14 cellular contexts compared by ENCODE assay signal in genomic region chr16:67156146-67156844, GRCh38. TPM values are rescaled to one million over a fixed set of nuclear protein-coding genes. Genes with fewer than 3 reads are reported as not detected.
DNase-seq lines count a peak whose midpoint lies in the region; ATAC-seq, FAIRE-seq and TF ChIP-seq lines count a peak whose summit lies in the region.
"Had no signal": no experiment of that assay in that cellular context is flagged by ENCODE, and none has a peak within 500 bp of the region (broad histone marks: within the 10 kb centered on the region; RNA-seq: fewer than 3 reads in every experiment).

No MANE protein-coding gene starts in this region.

- TF ChIP-seq EP300 in HepG2 (IDR thresholded peaks at IDR 0.05; ENCODE audit: low read depth in 2 of 2, low read length in 2 of 2) (no peak), HepG2 (CRISPR knock-in tag; IDR thresholded peaks at IDR 0.05; ENCODE audit: borderline replicate concordance) (no peak)

- H4K20me1 ChIP-seq in HepG2 (ENCODE audit: insufficient read depth, low read length) = no peaks in the 10 kb centered on the region

- 37% methylated on average over 15 of the region's 15 CpGs for WGBS in HepG2 (ENCODE audit: low lambda C conversion rate)
- WGBS in right lobe of liver (ENCODE audit: insufficient coverage, low coverage, low lambda C conversion rate, missing lambda C conversion rate) = 15% methylated on average over 6 of the region's 15 CpGs

- no TSS peak for BruUV-seq in HepG2 (replicated peaks; lab: Mats Ljungman, UMichigan)

- CTCF ChIA-PET in HepG2 (lab: Yijun Ruan, JAX; ENCODE audit: low intra/inter-chr PET ratio, low total read pairs) = interaction anchor here (0.9 to 2.4 kb wide), 4 partner anchors 47 to 179 kb away, joined by 3 to 28 read pairs (median 18); partner anchors contain the start of gene PHAF1

- H3K27ac ChIP-seq in HepG2 (ENCODE audit: extremely low read length, insufficient read depth, low read length) (no peak overlapping the region), right lobe of liver (no peak overlapping the region), RWPE2 (ENCODE audit: poor library complexity, severe bottlenecking) (no peak overlapping the region)
- H3K27ac ChIP-seq: right atrium auricular region had no signal

- no peak for ATAC-seq in HepG2
- no peak for ATAC-seq in right lobe of liver
- ATAC-seq in RWPE2 (ENCODE audit: low read depth) = no peak
- ATAC-seq in omental fat pad (ENCODE audit: low FRiP score) = no peak

- POLR2A ChIA-PET in HepG2 (lab: Yijun Ruan, JAX) = interaction anchor here (1.4 to 1.8 kb wide), 2 partner anchors 31 to 44 kb away, joined by 3 to 21 read pairs; no protein-coding TSS in a partner anchor

- DNase-seq in HepG2 (ENCODE audit: low spot score) (no peak), right lobe of liver (no peak), RWPE2 (ENCODE audit: low spot score) (peak; percentile 49), GM19239 (ENCODE audit: insufficient read length, low spot score) (no peak), NCI-H187 (lab: John Stamatoyannopoulos, UW) (no peak), omental fat pad (ENCODE audit: low spot score) (no peak), NCI-H1930 (lab: John Stamatoyannopoulos, UW) (no peak)
- DNase-seq: activated CD4-positive, CD25-positive, alpha-beta regulatory T cell; NCI-H2029 treated with DMSO at 0.1 percent for 48 hours; NCI-H69; nephron progenitor cell; stimulated activated CD4-positive, alpha-beta T cell treated with anti-CD3 and anti-CD28 coated beads, Interleukin-2, amount 100 ng/mL, for 24 hours had no signal

- H3K36me3 ChIP-seq in HepG2 (replicated peaks in 1 of 2; ENCODE audit: control insufficient read depth in 1 of 2, insufficient read depth in 2 of 2, low read length in 2 of 2) = no peaks in the 10 kb centered on the region
- no peaks in the 10 kb centered on the region for H3K36me3 ChIP-seq in right lobe of liver
- no peaks in the 10 kb centered on the region for H3K36me3 ChIP-seq in RWPE2 (ENCODE audit: low read depth)
- H3K36me3 ChIP-seq in iPS-15b (ENCODE audit: control insufficient read depth, insufficient read depth, low read length) = no peaks in the 10 kb centered on the region
- H3K36me3 ChIP-seq: right atrium auricular region had no signal

- H3K4me1 ChIP-seq in HepG2 (ENCODE audit: insufficient read depth, low read length) (peaks cover 48% of the 10 kb centered on the region), right lobe of liver (peaks cover 0 to 18% (median 5%) of the 10 kb centered on the region in 4 donors), RWPE2 (ENCODE audit: insufficient read depth, poor library complexity, severe bottlenecking) (no peaks in the 10 kb centered on the region), iPS-15b (ENCODE audit: control insufficient read depth, insufficient read depth, low read length) (no peaks in the 10 kb centered on the region)

- H3K4me2 ChIP-seq in HepG2 (ENCODE audit: low read depth, low read length) = peak overlapping the region; percentile 59

- intact Hi-C loops in HepG2 (cut with micrococcal nuclease; ENCODE audit: unreplicated experiment) = loop anchor here (5.0 to 10.0 kb wide), 2 partner anchors 199 to 261 kb away; no protein-coding TSS in a partner anchor
- intact Hi-C loops in right lobe of liver (cut with DNase I) = loop anchor here (5.0 to 10.0 kb wide), 4 partner anchors 51 to 184 kb away; partner anchors contain the start of gene PHAF1 (in 1 of the 2)

- H3K79me2 ChIP-seq in HepG2 (ENCODE audit: insufficient read depth, low read length) = no peaks in the 10 kb centered on the region

- in situ Hi-C loops in HepG2 (cut with HindIII; ENCODE audit: extremely low pct_ligation_motif_present, low pct_unique_long_range_greater_than_20kb) = loop anchor here (5.0 kb wide), 2 partner anchors 139 to 179 kb away; no protein-coding TSS in a partner anchor

- H3K4me3 ChIP-seq in HepG2 (replicated peaks in 1 of 3; ENCODE audit: insufficient read depth in 1 of 3, low read depth in 2 of 3, low read length in 3 of 3) (peak overlapping the region; percentile 2 to 64 (median 18); a peak in 3 of 6 replicates), right lobe of liver (no peak overlapping the region), RWPE2 (ENCODE audit: severe bottlenecking) (no peak overlapping the region), iPS-15b (ENCODE audit: low read depth, low read length) (peak overlapping the region; percentile 18)
- H3K4me3 ChIP-seq: right atrium auricular region had no signal

- no peaks in the 10 kb centered on the region for H3K9me3 ChIP-seq in HepG2 (ENCODE audit: low read length)
- no peaks in the 10 kb centered on the region for H3K9me3 ChIP-seq in right lobe of liver
- H3K9me3 ChIP-seq in RWPE2 (ENCODE audit: severe bottlenecking) = no peaks in the 10 kb centered on the region
- H3K9me3 ChIP-seq in iPS-15b (ENCODE audit: control insufficient read depth, insufficient read depth, low read length) = no peaks in the 10 kb centered on the region
- H3K9me3 ChIP-seq: right atrium auricular region had no signal

- TF ChIP-seq POLR2A in HepG2 (IDR thresholded peaks at IDR 0.05; ENCODE audit: insufficient read depth in 1 of 2, low read depth in 2 of 2, low read length in 2 of 2) = no peak
- no peak for TF ChIP-seq POLR2A in right lobe of liver (IDR thresholded peaks at IDR 0.05)

- TF ChIP-seq CTCF in HepG2 (CRISPR knock-in tag; IDR thresholded peaks at IDR 0.05) (peak; percentile 33; the same call in 1 of the 2 replicates), right lobe of liver (IDR thresholded peaks at IDR 0.05) (no peak), RWPE2 (IDR thresholded peaks at IDR 0.05; ENCODE audit: poor library complexity, severe bottlenecking) (no peak), omental fat pad (IDR thresholded peaks at IDR 0.05) (no peak)

- H2AFZ ChIP-seq in HepG2 (ENCODE audit: low read length) = no peak overlapping the region

- H3K27me3 ChIP-seq in HepG2 (ENCODE audit: control insufficient read depth in 1 of 2, insufficient read depth in 2 of 2, low read length in 2 of 2) (peaks cover 4% of the 10 kb centered on the region in 2 experiments; a peak in 2 of 5 replicates), right lobe of liver (no peaks in the 10 kb centered on the region), RWPE2 (ENCODE audit: insufficient read depth, poor library complexity, severe bottlenecking) (no peaks in the 10 kb centered on the region), iPS-15b (ENCODE audit: control insufficient read depth, insufficient read depth, low read length) (peaks cover 95% of the 10 kb centered on the region)
- H3K27me3 ChIP-seq: right atrium auricular region had no signal

- no peak for FAIRE-seq in HepG2 (lab: Jason Lieb, UNC)
- FAIRE-seq in GM19239 (lab: Jason Lieb, UNC) = no peak

- no peak for TF ChIP-seq RAD21 in HepG2 (CRISPR knock-in tag; IDR thresholded peaks at IDR 0.05)

- no peak overlapping the region for H3K9ac ChIP-seq in HepG2 (ENCODE audit: insufficient read depth, low read depth, low read length)
- no peak overlapping the region for H3K9ac ChIP-seq in iPS-15b (ENCODE audit: low read depth, low read length)

RNA-seq across cellular contexts. Expression of gene TRADD, which starts 3.4 kb away (rescaled TPM):
- total RNA-seq in HepG2 (2016; rRNA removed; fragmentation: Illumina TruSeq; extraction: Trizol) = 6.2 and 7.8 TPM in 2 replicates
- 3.2 TPM in 2 replicates for total RNA-seq in HepG2 (2016; cell fraction: cytosol; rRNA removed; fragmentation: Illumina TruSeq; extraction: Trizol; ENCODE audit: low read depth)
- total RNA-seq in HepG2 (2016; cell fraction: insoluble cytoplasmic fraction; rRNA removed; fragmentation: Illumina TruSeq; extraction: Trizol) = 6.8 and 9.0 TPM in 2 replicates
- 4.6 and 4.9 TPM in 2 replicates for total RNA-seq in HepG2 (2016; cell fraction: membrane; rRNA removed; fragmentation: Illumina TruSeq; extraction: Trizol)
- total RNA-seq in HepG2 (2016; cell fraction: nucleus; rRNA removed; fragmentation: Illumina TruSeq; extraction: Trizol) = 4.8 and 4.9 TPM in 2 replicates
- polyA plus RNA-seq in HepG2 (2011; rRNA removed) = 8.2 and 10.3 TPM in 2 replicates
- 9.8 and 13.8 TPM in 2 replicates for polyA plus RNA-seq in HepG2 (2011; cell fraction: cytosol; rRNA removed)
- 22.9 and 28.2 TPM in 2 replicates for polyA plus RNA-seq in HepG2 (2011; cell fraction: nucleus; rRNA removed)
- 5.3 TPM in 2 replicates for polyA plus RNA-seq in HepG2 (2012)
- polyA plus RNA-seq in HepG2 (2016; cell fraction: cytosol; fragmentation: Illumina TruSeq; extraction: Trizol; ENCODE audit: low read depth) = 3.1 and 3.6 TPM in 2 replicates
- 5.3 and 5.9 TPM in 2 replicates for polyA plus RNA-seq in HepG2 (2016; cell fraction: insoluble cytoplasmic fraction; fragmentation: Illumina TruSeq; extraction: Trizol; ENCODE audit: low read depth)
- 3.2 and 3.8 TPM in 2 replicates for polyA plus RNA-seq in HepG2 (2016; cell fraction: membrane; fragmentation: Illumina TruSeq; extraction: Trizol; ENCODE audit: low read depth)
- polyA plus RNA-seq in HepG2 (2016; cell fraction: nucleus; fragmentation: Illumina TruSeq; extraction: Trizol; ENCODE audit: insufficient read depth, low read depth) = 11.5 and 13.8 TPM in 2 replicates
- polyA minus RNA-seq in HepG2 (2011; rRNA and poly(A)+ RNA removed; ENCODE audit: low replicate concordance) = 3.4 and 5.6 TPM in 2 replicates
- polyA minus RNA-seq in HepG2 (2011; cell fraction: cytosol; rRNA and poly(A)+ RNA removed) = 4.1 and 5.0 TPM in 2 replicates
- polyA minus RNA-seq in HepG2 (2011; cell fraction: nucleus; rRNA and poly(A)+ RNA removed) = 5.0 TPM in 2 replicates
- total RNA-seq in right lobe of liver = 10 to 100 TPM in 4 of 6 experiments, 1 to 10 TPM in 2; 9.5 to 16.3 (median 10.6) TPM
- total RNA-seq in omental fat pad = 10 to 100 TPM; 25.3 to 32.5 (median 28.9) TPM

RNA-seq across cellular contexts. Expression of gene FBXL8, which starts 3.5 kb away (rescaled TPM):
- total RNA-seq in HepG2 (2016; rRNA removed; fragmentation: Illumina TruSeq; extraction: Trizol) = 1.5 and 3.9 TPM in 2 replicates
- 0.81 and 0.88 TPM in 2 replicates for total RNA-seq in HepG2 (2016; cell fraction: cytosol; rRNA removed; fragmentation: Illumina TruSeq; extraction: Trizol; ENCODE audit: low read depth)
- 1.2 and 3.5 TPM in 2 replicates for total RNA-seq in HepG2 (2016; cell fraction: insoluble cytoplasmic fraction; rRNA removed; fragmentation: Illumina TruSeq; extraction: Trizol)
- 1.9 and 2.3 TPM in 2 replicates for total RNA-seq in HepG2 (2016; cell fraction: membrane; rRNA removed; fragmentation: Illumina TruSeq; extraction: Trizol)
- total RNA-seq in HepG2 (2016; cell fraction: nucleus; rRNA removed; fragmentation: Illumina TruSeq; extraction: Trizol) = 4.6 and 4.8 TPM in 2 replicates
- polyA plus RNA-seq in HepG2 (2011; rRNA removed) = 9.3 and 10.9 TPM in 2 replicates
- 3.2 and 6.0 TPM in 2 replicates for polyA plus RNA-seq in HepG2 (2011; cell fraction: cytosol; rRNA removed)
- polyA plus RNA-seq in HepG2 (2011; cell fraction: nucleus; rRNA removed) = 173 and 222 TPM in 2 replicates
- polyA plus RNA-seq in HepG2 (2012) = 5.8 and 7.5 TPM in 2 replicates
- 0.17 and 0.29 TPM in 2 replicates for polyA plus RNA-seq in HepG2 (2016; cell fraction: cytosol; fragmentation: Illumina TruSeq; extraction: Trizol; ENCODE audit: low read depth)
- 2.0 and 2.2 TPM in 2 replicates for polyA plus RNA-seq in HepG2 (2016; cell fraction: insoluble cytoplasmic fraction; fragmentation: Illumina TruSeq; extraction: Trizol; ENCODE audit: low read depth)
- polyA plus RNA-seq in HepG2 (2016; cell fraction: membrane; fragmentation: Illumina TruSeq; extraction: Trizol; ENCODE audit: low read depth) = 0.58 and 0.92 TPM in 2 replicates
- 9.5 and 16.0 TPM in 2 replicates for polyA plus RNA-seq in HepG2 (2016; cell fraction: nucleus; fragmentation: Illumina TruSeq; extraction: Trizol; ENCODE audit: insufficient read depth, low read depth)
- 4.6 and 9.2 TPM in 2 replicates for polyA minus RNA-seq in HepG2 (2011; rRNA and poly(A)+ RNA removed; ENCODE audit: low replicate concordance)
- polyA minus RNA-seq in HepG2 (2011; cell fraction: cytosol; rRNA and poly(A)+ RNA removed) = 2.9 and 3.2 TPM in 2 replicates
- polyA minus RNA-seq in HepG2 (2011; cell fraction: nucleus; rRNA and poly(A)+ RNA removed) = 19.1 and 22.3 TPM in 2 replicates
- total RNA-seq in right lobe of liver = 10 to 100 TPM in 4 of 6 experiments, 1 to 10 TPM in 2; 6.1 to 15.0 (median 11.6) TPM
- 10 to 100 TPM; 12.8 to 24.7 (median 15.9) TPM for total RNA-seq in omental fat pad

RNA-seq across cellular contexts. Expression of gene B3GNT9, which starts 5.5 kb away (rescaled TPM):
- total RNA-seq in HepG2 (2016; rRNA removed; fragmentation: Illumina TruSeq; extraction: Trizol) = 1.5 and 3.1 TPM in 2 replicates
- total RNA-seq in HepG2 (2016; cell fraction: cytosol; rRNA removed; fragmentation: Illumina TruSeq; extraction: Trizol; ENCODE audit: low read depth) = 0.61 and 0.79 TPM in 2 replicates
- 1.5 and 2.9 TPM in 2 replicates for total RNA-seq in HepG2 (2016; cell fraction: insoluble cytoplasmic fraction; rRNA removed; fragmentation: Illumina TruSeq; extraction: Trizol)
- 1.8 and 2.1 TPM in 2 replicates for total RNA-seq in HepG2 (2016; cell fraction: membrane; rRNA removed; fragmentation: Illumina TruSeq; extraction: Trizol)
- 1.8 and 2.5 TPM in 2 replicates for total RNA-seq in HepG2 (2016; cell fraction: nucleus; rRNA removed; fragmentation: Illumina TruSeq; extraction: Trizol)
- 1.2 and 1.5 TPM in 2 replicates for polyA plus RNA-seq in HepG2 (2011; rRNA removed)
- 1.4 and 1.9 TPM in 2 replicates for polyA plus RNA-seq in HepG2 (2011; cell fraction: cytosol; rRNA removed)
- polyA plus RNA-seq in HepG2 (2011; cell fraction: nucleus; rRNA removed) = 2.0 and 2.5 TPM in 2 replicates
- polyA plus RNA-seq in HepG2 (2012) = 0.80 and 0.82 TPM in 2 replicates
- polyA plus RNA-seq in HepG2 (2016; cell fraction: cytosol; fragmentation: Illumina TruSeq; extraction: Trizol; ENCODE audit: low read depth) = 0.38 and 0.54 TPM in 2 replicates
- polyA plus RNA-seq in HepG2 (2016; cell fraction: insoluble cytoplasmic fraction; fragmentation: Illumina TruSeq; extraction: Trizol; ENCODE audit: low read depth) = 1.9 and 2.0 TPM in 2 replicates
- polyA plus RNA-seq in HepG2 (2016; cell fraction: membrane; fragmentation: Illumina TruSeq; extraction: Trizol; ENCODE audit: low read depth) = 1.3 and 1.7 TPM in 2 replicates
- 4.0 and 4.3 TPM in 2 replicates for polyA plus RNA-seq in HepG2 (2016; cell fraction: nucleus; fragmentation: Illumina TruSeq; extraction: Trizol; ENCODE audit: insufficient read depth, low read depth)
- 2.8 and 8.7 TPM in 2 replicates for polyA minus RNA-seq in HepG2 (2011; rRNA and poly(A)+ RNA removed; ENCODE audit: low replicate concordance)
- polyA minus RNA-seq in HepG2 (2011; cell fraction: cytosol; rRNA and poly(A)+ RNA removed) = 0.99 and 1.1 TPM in 2 replicates
- 0.99 and 1.7 TPM in 2 replicates for polyA minus RNA-seq in HepG2 (2011; cell fraction: nucleus; rRNA and poly(A)+ RNA removed)
- 1 to 10 TPM in 5 of 6 experiments, under 1 TPM in 1; 0.95 to 3.9 (median 1.7) TPM for total RNA-seq in right lobe of liver
- 10 to 100 TPM in 3 of 4 donors, 1 to 10 TPM in 1; 6.8 to 19.2 (median 14.9) TPM for total RNA-seq in omental fat pad

RNA-seq across cellular contexts. Expression of gene HSF4, which starts 8.2 kb away (rescaled TPM):
- 0.41 and 3.5 TPM in 2 replicates for total RNA-seq in HepG2 (2016; rRNA removed; fragmentation: Illumina TruSeq; extraction: Trizol)
- 0.44 and 1.0 TPM in 2 replicates for total RNA-seq in HepG2 (2016; cell fraction: cytosol; rRNA removed; fragmentation: Illumina TruSeq; extraction: Trizol; ENCODE audit: low read depth)
- total RNA-seq in HepG2 (2016; cell fraction: insoluble cytoplasmic fraction; rRNA removed; fragmentation: Illumina TruSeq; extraction: Trizol) = 0.79 and 3.2 TPM in 2 replicates
- 0.59 and 0.68 TPM in 2 replicates for total RNA-seq in HepG2 (2016; cell fraction: membrane; rRNA removed; fragmentation: Illumina TruSeq; extraction: Trizol)
- 4.6 and 5.3 TPM in 2 replicates for total RNA-seq in HepG2 (2016; cell fraction: nucleus; rRNA removed; fragmentation: Illumina TruSeq; extraction: Trizol)
- polyA plus RNA-seq in HepG2 (2011; rRNA removed) = 16.9 and 17.9 TPM in 2 replicates
- 1.8 and 2.3 TPM in 2 replicates for polyA plus RNA-seq in HepG2 (2011; cell fraction: cytosol; rRNA removed)
- 319 and 364 TPM in 2 replicates for polyA plus RNA-seq in HepG2 (2011; cell fraction: nucleus; rRNA removed)
- polyA plus RNA-seq in HepG2 (2012) = 12.3 and 18.7 TPM in 2 replicates
- 0.77 TPM in 1 of 2 replicates, not detected in the other for polyA plus RNA-seq in HepG2 (2016; cell fraction: cytosol; fragmentation: Illumina TruSeq; extraction: Trizol; ENCODE audit: low read depth)
- 0.87 and 1.1 TPM in 2 replicates for polyA plus RNA-seq in HepG2 (2016; cell fraction: insoluble cytoplasmic fraction; fragmentation: Illumina TruSeq; extraction: Trizol; ENCODE audit: low read depth)
- polyA plus RNA-seq in HepG2 (2016; cell fraction: membrane; fragmentation: Illumina TruSeq; extraction: Trizol; ENCODE audit: low read depth) = 0.36 and 0.41 TPM in 2 replicates
- 18.4 and 20.6 TPM in 2 replicates for polyA plus RNA-seq in HepG2 (2016; cell fraction: nucleus; fragmentation: Illumina TruSeq; extraction: Trizol; ENCODE audit: insufficient read depth, low read depth)
- polyA minus RNA-seq in HepG2 (2011; rRNA and poly(A)+ RNA removed; ENCODE audit: low replicate concordance) = 7.7 and 14.1 TPM in 2 replicates
- 1.1 TPM in 1 of 2 replicates, not detected in the other for polyA minus RNA-seq in HepG2 (2011; cell fraction: cytosol; rRNA and poly(A)+ RNA removed)
- polyA minus RNA-seq in HepG2 (2011; cell fraction: nucleus; rRNA and poly(A)+ RNA removed) = 19.5 and 25.2 TPM in 2 replicates
- total RNA-seq in right lobe of liver = 10 to 100 TPM; 10.4 to 44.1 (median 30.1) TPM
- total RNA-seq in omental fat pad = 10 to 100 TPM; 21.2 to 77.2 (median 35.8) TPM

RNA-seq across cellular contexts. Expression of gene NOL3, which starts 14.0 kb away (rescaled TPM):
- total RNA-seq in HepG2 (2016; rRNA removed; fragmentation: Illumina TruSeq; extraction: Trizol) (3.1 and 5.7 TPM in 2 replicates), right lobe of liver (10 to 100 TPM; 21.5 to 44.3 (median 28.1) TPM), omental fat pad (10 to 100 TPM; 17.1 to 60.4 (median 41.3) TPM)
- 0.91 and 1.1 TPM in 2 replicates for total RNA-seq in HepG2 (2016; cell fraction: cytosol; rRNA removed; fragmentation: Illumina TruSeq; extraction: Trizol; ENCODE audit: low read depth)
- total RNA-seq in HepG2 (2016; cell fraction: insoluble cytoplasmic fraction; rRNA removed; fragmentation: Illumina TruSeq; extraction: Trizol) = 3.8 and 4.1 TPM in 2 replicates
- 2.1 and 2.2 TPM in 2 replicates for total RNA-seq in HepG2 (2016; cell fraction: membrane; rRNA removed; fragmentation: Illumina TruSeq; extraction: Trizol)
- total RNA-seq in HepG2 (2016; cell fraction: nucleus; rRNA removed; fragmentation: Illumina TruSeq; extraction: Trizol) = 2.7 and 3.0 TPM in 2 replicates
- polyA plus RNA-seq in HepG2 (2011; rRNA removed) = 20.5 and 23.3 TPM in 2 replicates
- 9.2 and 14.1 TPM in 2 replicates for polyA plus RNA-seq in HepG2 (2011; cell fraction: cytosol; rRNA removed)
- polyA plus RNA-seq in HepG2 (2011; cell fraction: nucleus; rRNA removed) = 78.8 and 95.6 TPM in 2 replicates
- polyA plus RNA-seq in HepG2 (2012) = 23.5 and 26.3 TPM in 2 replicates
- polyA plus RNA-seq in HepG2 (2016; cell fraction: cytosol; fragmentation: Illumina TruSeq; extraction: Trizol; ENCODE audit: low read depth) = 1.1 and 1.3 TPM in 2 replicates
- 3.6 TPM in 2 replicates for polyA plus RNA-seq in HepG2 (2016; cell fraction: insoluble cytoplasmic fraction; fragmentation: Illumina TruSeq; extraction: Trizol; ENCODE audit: low read depth)
- polyA plus RNA-seq in HepG2 (2016; cell fraction: membrane; fragmentation: Illumina TruSeq; extraction: Trizol; ENCODE audit: low read depth) = 2.3 and 2.9 TPM in 2 replicates
- polyA plus RNA-seq in HepG2 (2016; cell fraction: nucleus; fragmentation: Illumina TruSeq; extraction: Trizol; ENCODE audit: insufficient read depth, low read depth) = 18.2 and 26.0 TPM in 2 replicates
- polyA minus RNA-seq in HepG2 (2011; rRNA and poly(A)+ RNA removed; ENCODE audit: low replicate concordance) = 5.4 and 16.0 TPM in 2 replicates
- 2.8 and 3.7 TPM in 2 replicates for polyA minus RNA-seq in HepG2 (2011; cell fraction: cytosol; rRNA and poly(A)+ RNA removed)
- polyA minus RNA-seq in HepG2 (2011; cell fraction: nucleus; rRNA and poly(A)+ RNA removed) = 14.3 and 16.3 TPM in 2 replicates

Comparison
In these comparisons a context has a peak if more than half of its experiments do, and no peak if none do; other contexts are left out.
1. H3K4me3 ChIP-seq: peak in HepG2 (3 of 3) and iPS-15b (single experiment); none in right lobe of liver (0 of 3) and RWPE2 (single experiment).